11 cellular contexts compared by ENCODE assay signal in the genomic region with DNA sequence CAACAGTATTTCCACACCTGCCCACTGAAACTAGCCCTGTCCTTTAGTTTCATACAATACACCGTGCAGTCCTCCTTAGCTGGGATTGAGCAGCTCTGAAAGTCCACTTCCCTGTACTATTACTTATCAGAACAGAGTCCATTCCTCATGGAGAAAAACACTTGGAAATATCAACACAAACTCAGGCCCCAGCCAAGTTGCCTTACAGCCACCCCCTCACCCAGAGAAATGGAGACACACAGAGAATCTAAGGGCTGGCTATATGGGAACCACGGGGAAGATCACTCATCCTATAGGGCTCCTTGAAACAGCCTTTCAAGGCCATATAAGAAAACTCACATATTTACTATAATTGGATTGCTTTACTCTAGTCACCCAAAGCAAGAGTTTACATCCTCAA. TPM values are rescaled to one million over a fixed set of nuclear protein-coding genes. Genes with fewer than 3 reads are reported as not detected.
A peak's percentile ranks its signal among the peaks of the same experiment; 100 is the strongest.
DNase-seq lines count a peak whose midpoint lies in the region; ATAC-seq and TF ChIP-seq lines count a peak whose summit lies in the region.
"Had no signal": no experiment of that assay in that cellular context is flagged by ENCODE, and none has a peak within 500 bp of the region (broad histone marks: within the 10 kb centered on the region; RNA-seq: fewer than 3 reads in every experiment).

No MANE protein-coding gene starts in this region.

- peak overlapping the region; percentile 95 for H3K4me3 Mint-ChIP-seq in neural crest cell

- H3K36me3 Mint-ChIP-seq in neural crest cell (ENCODE audit: low read depth) = no peaks in the 10 kb centered on the region

- no TSS peak for BruUV-seq in A673 (replicated peaks; lab: Mats Ljungman, UMichigan)

- no peak for ATAC-seq in HG03039 (IDR thresholded peaks at IDR 0.05; ENCODE audit: unreplicated experiment)
- ATAC-seq in HG02610 (IDR thresholded peaks at IDR 0.05; ENCODE audit: unreplicated experiment) = no peak
- ATAC-seq in HG03354 (IDR thresholded peaks at IDR 0.05; ENCODE audit: poor library complexity, severe bottlenecking, unreplicated experiment) = no peak

- H3K4me1 ChIP-seq in A673 (ENCODE audit: insufficient read depth, low read length, poor library complexity, severe bottlenecking) = peaks cover 30% of the 10 kb centered on the region

- no peaks in the 10 kb centered on the region for H3K9me3 Mint-ChIP-seq in neural crest cell

- CTCF ChIA-PET in A673 (lab: Charles Lee) = no interaction called here

- no peaks in the 10 kb centered on the region for H3K27me3 Mint-ChIP-seq in neural crest cell (ENCODE audit: low read depth)

- TF ChIP-seq CTCF in A673 (conservative IDR thresholded peaks at IDR 0.05; ENCODE audit: low read depth, low read length) (no peak), epithelial cell of proximal tubule (conservative IDR thresholded peaks at IDR 0.05; ENCODE audit: low read depth, low read length) (no peak), neural crest cell (conservative IDR thresholded peaks at IDR 0.05) (no peak)

- H3K27me3 ChIP-seq in A673 (replicated peaks; ENCODE audit: insufficient read depth, low read depth, low read length, poor library complexity) = no peaks in the 10 kb centered on the region

- H3K4me3 ChIP-seq in A673 (ENCODE audit: low read depth, low read length, poor library complexity, severe bottlenecking) (peak overlapping the region; percentile 61), epithelial cell of proximal tubule (ENCODE audit: low read depth, low read length) (peak overlapping the region; percentile 72)

- peak overlapping the region; percentile 89 for H3K27ac Mint-ChIP-seq in neural crest cell (ENCODE audit: unreplicated experiment)

- H3K27ac ChIP-seq in A673 (ENCODE audit: low read depth, low read length, poor library complexity, severe bottlenecking) = no peak overlapping the region

- DNase-seq in A673 (ENCODE audit: low spot score) (peak; percentile 0), OCI-M1 (lab: John Stamatoyannopoulos, UW) (peak; percentile 6), epithelial cell of proximal tubule (ENCODE audit: low read depth) (no peak), neural crest cell (ENCODE audit: low read depth, low spot score) (no peak), DMS153 treated with DMSO at 0.1 percent for 48 hours (lab: John Stamatoyannopoulos, UW; ENCODE audit: unreplicated experiment) (no peak)
- DNase-seq: NCI-H524 had no signal

- H3K36me3 ChIP-seq in A673 (ENCODE audit: insufficient read depth, low read length, poor library complexity, severe bottlenecking) = no peaks in the 10 kb centered on the region

- H3K4me1 Mint-ChIP-seq in neural crest cell = peaks cover 59% of the 10 kb centered on the region

- H3K9me3 ChIP-seq in A673 (ENCODE audit: low read depth, low read length, poor library complexity, severe bottlenecking) = no peaks in the 10 kb centered on the region

- POLR2A ChIA-PET in A673 (lab: Charles Lee; ENCODE audit: low non-redundant PET) = no interaction called here

- intact Hi-C loops in A673 (cut with micrococcal nuclease; ENCODE audit: unreplicated experiment) = no loop called here

RNA-seq across cellular contexts. Expression of gene SCARB2, which starts 1.9 kb away (rescaled TPM):
- total RNA-seq in A673 (2021) = 27.0 and 27.9 TPM in 2 replicates
- total RNA-seq in epithelial cell of proximal tubule = 58.4 and 76.3 TPM in 2 replicates
- 60.0 and 60.8 TPM in 2 replicates for total RNA-seq in neural crest cell

RNA-seq across cellular contexts. Expression of gene FAM47E, which starts 39.8 kb away (rescaled TPM):
- total RNA-seq in A673 (2021) = 0.21 TPM in 1 of 2 replicates, not detected in the other
- total RNA-seq in epithelial cell of proximal tubule = 0.07 and 3.5 TPM in 2 replicates
- 1.4 and 1.6 TPM in 2 replicates for total RNA-seq in neural crest cell
- total RNA-seq: activated CD8-positive, alpha-beta memory T cell treated with anti-CD3 and anti-CD28 coated beads for 36 hours; glomerular endothelial cell had no signal

Comparison
In these comparisons a context has a peak if more than half of its experiments do, and no peak if none do; other contexts are left out.
1. DNase-seq: peak in A673 (single experiment) and OCI-M1 (single experiment); none in epithelial cell of proximal tubule (single experiment), neural crest cell (single experiment) and DMS153 treated with DMSO at 0.1 percent for 48 hours (single experiment).